In the genomic region with DNA sequence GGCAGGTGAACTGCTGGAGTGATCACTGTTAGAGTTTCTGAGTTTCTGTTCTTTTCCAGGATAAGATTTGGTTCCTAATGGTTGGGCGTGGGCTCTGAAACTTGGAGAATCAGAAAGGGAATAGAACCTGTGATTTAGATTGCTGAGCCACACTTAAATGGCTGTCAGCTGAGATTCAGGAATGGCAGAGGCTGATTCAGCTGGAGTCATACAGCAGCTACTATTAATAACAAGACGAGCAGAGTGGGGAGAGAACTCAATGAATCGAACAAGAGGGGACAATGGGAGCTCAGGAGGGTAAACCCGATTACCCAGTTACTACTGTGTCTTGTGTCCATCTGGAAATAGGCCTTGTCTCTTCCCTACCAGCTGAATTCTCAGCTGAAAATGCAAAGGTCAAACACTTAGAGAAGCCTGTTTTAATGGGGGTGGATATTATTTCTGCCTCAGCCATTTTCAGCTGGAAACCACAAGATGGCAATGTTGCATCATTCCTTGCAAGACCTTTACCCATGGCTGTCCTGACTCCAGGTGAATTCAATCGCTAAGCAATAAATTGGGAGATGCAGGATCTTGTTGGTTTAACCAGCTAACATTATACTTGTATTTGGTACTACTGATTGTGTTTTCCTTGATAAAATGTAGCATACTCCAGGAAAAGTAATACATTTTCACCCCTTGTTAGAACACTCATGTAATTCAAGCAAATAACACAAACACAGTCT, we compare ENCODE assay signal across 8 cellular contexts.
A peak's percentile ranks its signal among the peaks of the same experiment; 100 is the strongest.
DNase-seq lines count a peak whose midpoint lies in the region; ATAC-seq, FAIRE-seq and TF ChIP-seq lines count a peak whose summit lies in the region.

No MANE protein-coding gene starts in this region.

- intact Hi-C loops in MCF 10A (cut with micrococcal nuclease): loop anchor here (1.0 to 10.0 kb wide), 3 partner anchors 45 to 746 kb away; no protein-coding TSS in a partner anchor

- no peak overlapping the region for H3K4me3 ChIP-seq in thoracic aorta

- H3K4me3 Mint-ChIP-seq in MCF 10A (ENCODE audit: unreplicated experiment) (no peak overlapping the region), T-cell (no peak overlapping the region)

- H3K4me1 ChIP-seq in thoracic aorta (ENCODE audit: control insufficient read depth in 1 of 2, low read depth in 2 of 2): no peaks in the 10 kb centered on the region

- FAIRE-seq in G401.6 (lab: Jason Lieb, UNC): peak; percentile 75

- H3K27me3 Mint-ChIP-seq in MCF 10A (ENCODE audit: insufficient read depth, unreplicated experiment) (peaks cover 3% of the 10 kb centered on the region), T-cell (peaks cover 14 to 41% of the 10 kb centered on the region in 2 donors)

- no peaks in the 10 kb centered on the region for H3K36me3 Mint-ChIP-seq in MCF 10A (ENCODE audit: insufficient read depth, unreplicated experiment)
- H3K36me3 Mint-ChIP-seq in T-cell: no peaks in the 10 kb centered on the region

- no peaks in the 10 kb centered on the region for H3K27me3 ChIP-seq in thoracic aorta (replicated peaks; ENCODE audit: insufficient read depth)

- CTCF ChIA-PET in MCF 10A (lab: Yijun Ruan, JAX) (interaction anchor here (0.5 to 6.4 kb wide), 34 partner anchors 10 to 1057 kb away, joined by 3 to 204 read pairs (median 4); no protein-coding TSS in a partner anchor), T-cell (lab: Charles Lee) (interaction anchor here in 1 of 2 donors (1.0 to 1.7 kb wide), 2 partner anchors 45 to 139 kb away, joined by 4 to 12 read pairs; no protein-coding TSS in a partner anchor)

- POLR2A ChIA-PET in MCF 10A (lab: Yijun Ruan, JAX) (interaction anchor here (1.0 to 1.5 kb wide), 2 partner anchors 41 to 44 kb away, joined by 5 to 6 read pairs; no protein-coding TSS in a partner anchor), T-cell (lab: Charles Lee) (interaction anchor here in 1 of 2 donors (0.5 kb wide), 1 partner anchor 31 kb away, joined by 5 read pairs; no protein-coding TSS in a partner anchor)

- H3K36me3 ChIP-seq in thoracic aorta: no peaks in the 10 kb centered on the region

- no peaks in the 10 kb centered on the region for H3K9me3 ChIP-seq in thoracic aorta

- no TSS peak for BruUV-seq in MCF 10A (replicated peaks; lab: Mats Ljungman, UMichigan)

- H3K27ac Mint-ChIP-seq in MCF 10A (ENCODE audit: low read depth, unreplicated experiment) (no peak overlapping the region), T-cell (no peak overlapping the region)

- H3K4me1 Mint-ChIP-seq in MCF 10A (ENCODE audit: insufficient read depth, unreplicated experiment) (peaks cover 11% of the 10 kb centered on the region), T-cell (peaks cover 0 to 6% (median 0%) of the 10 kb centered on the region in 3 donors)

- peak; percentile 88 for ATAC-seq in GM21447 (IDR thresholded peaks at IDR 0.05; ENCODE audit: unreplicated experiment)
- ATAC-seq in thoracic aorta (ENCODE audit: insufficient number of reproducible peaks, low FRiP score, low read depth): peak; percentile 75
- no peak for ATAC-seq in T-cell (replicated peaks in 1 of 4)

- TF ChIP-seq CTCF in MCF 10A (IDR thresholded peaks at IDR 0.05; ENCODE audit: unreplicated experiment): peak; percentile 91
- TF ChIP-seq CTCF in thoracic aorta (IDR thresholded peaks at IDR 0.05): peak; percentile 71

- DNase-seq in HK-2 (ENCODE audit: unreplicated experiment) (peak; percentile 5), NCI-H748 treated with DMSO at 0.1 percent for 48 hours (lab: John Stamatoyannopoulos, UW) (peak; percentile 48), MCF 10A (ENCODE audit: unreplicated experiment) (peak; percentile 78), iris pigment epithelial cell (ENCODE audit: low read depth) (peak; percentile 68), thoracic aorta (ENCODE audit: low spot score) (no peak), T-cell (no peak)

- H3K27ac ChIP-seq in thoracic aorta: no peak overlapping the region

- H3K9me3 Mint-ChIP-seq in MCF 10A (ENCODE audit: unreplicated experiment) (no peaks in the 10 kb centered on the region), T-cell (no peaks in the 10 kb centered on the region)

Comparison
In these comparisons a context has a peak if more than half of its experiments do, and no peak if none do; other contexts are left out.
1. ATAC-seq: peak in GM21447 (single experiment) and thoracic aorta (single experiment); none in T-cell (0 of 4).
2. DNase-seq: peak in HK-2 (single experiment), NCI-H748 treated with DMSO at 0.1 percent for 48 hours (single experiment), MCF 10A (single experiment) and iris pigment epithelial cell (single experiment); none in thoracic aorta (single experiment) and T-cell (0 of 34).